Comparison of ENCODE assay signal across 8 cellular contexts in the genomic region with DNA sequence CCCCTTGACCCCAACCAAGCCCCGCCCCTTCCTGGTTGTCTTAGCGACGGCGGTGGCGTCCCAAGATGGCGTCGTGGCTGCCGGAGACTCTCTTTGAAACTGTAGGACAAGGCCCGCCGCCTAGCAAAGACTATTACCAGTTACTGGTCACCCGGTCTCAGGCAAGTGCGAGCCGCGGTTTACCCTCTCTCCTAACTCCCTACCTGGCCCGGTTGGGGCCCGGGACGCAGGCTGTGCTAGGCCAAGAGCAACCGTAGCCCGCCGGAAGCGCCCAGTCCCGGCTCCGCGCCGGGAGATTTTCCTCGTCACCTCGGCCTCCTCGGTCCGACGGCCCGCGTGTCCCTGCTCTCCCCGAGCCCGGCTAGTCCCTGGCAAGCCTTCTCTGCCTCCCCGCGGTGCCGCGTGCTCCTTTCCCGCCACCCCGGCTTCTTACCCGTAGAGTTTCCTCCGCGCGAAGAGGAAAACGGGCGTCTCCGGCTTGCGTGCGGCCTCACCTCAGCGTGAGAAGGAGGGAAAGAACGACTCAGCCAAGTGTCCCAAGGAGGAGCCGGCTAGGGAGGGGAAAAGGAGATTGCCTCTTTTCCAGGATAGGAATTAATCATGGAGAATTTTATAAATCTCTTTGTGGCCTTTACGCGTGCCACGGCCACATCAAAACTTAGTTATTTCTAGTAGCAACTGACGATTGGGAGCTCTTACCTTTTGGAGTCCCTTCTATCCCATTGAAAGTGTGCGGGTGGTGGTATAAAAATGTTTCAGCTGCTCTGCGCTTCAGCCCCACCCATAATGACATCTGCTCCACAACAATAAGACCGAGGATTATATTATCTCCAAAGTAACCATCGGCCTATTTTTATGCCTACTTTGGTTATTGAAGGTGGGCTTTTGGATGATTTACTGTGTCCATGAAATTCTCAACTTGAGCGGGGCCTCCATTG. TPM values are rescaled to one million over a fixed set of nuclear protein-coding genes. Genes with fewer than 3 reads are reported as not detected.
DNase-seq lines count a peak whose midpoint lies in the region; ATAC-seq and TF ChIP-seq lines count a peak whose summit lies in the region.

A gene with protein sequence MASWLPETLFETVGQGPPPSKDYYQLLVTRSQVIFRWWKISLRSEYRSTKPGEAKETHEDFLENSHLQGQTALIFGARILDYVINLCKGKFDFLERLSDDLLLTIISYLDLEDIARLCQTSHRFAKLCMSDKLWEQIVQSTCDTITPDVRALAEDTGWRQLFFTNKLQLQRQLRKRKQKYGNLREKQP (plus strand): TSS at position 55 of the 938 bp plus-strand sequence. CDS start 11 bp downstream, at position 66.

- in situ Hi-C loops in KBM-7 (cut with MboI; ENCODE audit: low pct_unique_long_range_greater_than_20kb, low sequenced_read_pairs) = no loop called here

- peaks cover 45% of the 10 kb centered on the region for H3K4me1 Mint-ChIP-seq in activated naive CD8-positive, alpha-beta T cell (ENCODE audit: low read depth)

- peaks cover 0 to 42% (median 30%) of the 10 kb centered on the region in 9 donors for H3K4me1 ChIP-seq in heart right ventricle
- H3K4me1 ChIP-seq in vagina = peaks cover 39% of the 10 kb centered on the region

- no peaks in the 10 kb centered on the region for H3K27me3 ChIP-seq in heart right ventricle
- no peaks in the 10 kb centered on the region for H3K27me3 ChIP-seq in vagina

- ATAC-seq in GM21737 (IDR thresholded peaks at IDR 0.05; ENCODE audit: unreplicated experiment) (peak; percentile 52), heart right ventricle (peak; percentile 80 to 90 (median 86))

- no peak for TF ChIP-seq POLR2A in vagina (IDR thresholded peaks at IDR 0.05)

- POLR2A ChIA-PET in RWPE1 (lab: Yijun Ruan, JAX; ENCODE audit: low non-redundant PET) = no interaction called here

- TF ChIP-seq CTCF in RWPE1 (conservative IDR thresholded peaks at IDR 0.05; ENCODE audit: low read depth) (no peak), heart right ventricle (IDR thresholded peaks at IDR 0.05) (no peak), vagina (IDR thresholded peaks at IDR 0.05) (no peak)

- H3K9me3 ChIP-seq in heart right ventricle = no peaks in the 10 kb centered on the region
- no peaks in the 10 kb centered on the region for H3K9me3 ChIP-seq in vagina

- H3K4me3 ChIP-seq in heart right ventricle (peak within 1 kb of the TSS; percentile 55 to 94 (median 81)), vagina (peak within 1 kb of the TSS; percentile 83)

- peak within 1 kb of the TSS; percentile 98 for H3K27ac Mint-ChIP-seq in activated naive CD8-positive, alpha-beta T cell

- WGBS in heart right ventricle, 2 donors = 1% methylated on average over 61 of the region's 61 CpGs

- CTCF ChIA-PET in RWPE1 (lab: Yijun Ruan, JAX) = no interaction called here

- H3K27ac ChIP-seq in RWPE1 (peak within 1 kb of the TSS; percentile 98), heart right ventricle (peak within 1 kb of the TSS; percentile 90 to 99 (median 98)), vagina (peak within 1 kb of the TSS; percentile 97)

- no peaks in the 10 kb centered on the region for H3K9me3 Mint-ChIP-seq in activated naive CD8-positive, alpha-beta T cell (ENCODE audit: low read depth)

- H3K36me3 Mint-ChIP-seq in activated naive CD8-positive, alpha-beta T cell = peaks cover 2% of the 10 kb centered on the region

- H3K36me3 ChIP-seq in heart right ventricle (peaks cover 0 to 14% (median 0%) of the 10 kb centered on the region in 9 donors), vagina (no peaks in the 10 kb centered on the region)

- DNase-seq in EH (ENCODE audit: low read depth) (peak; percentile 68), KBM-7 (peak; percentile 83), RWPE1 (ENCODE audit: low spot score) (peak; percentile 49), heart right ventricle (peak in 1 of 2 donors; percentile 86), putamen (ENCODE audit: low spot score) (peak; percentile 49), vagina (ENCODE audit: extremely low spot score in 2 of 2) (peak in 1 of 2 donors; percentile 98)

- H3K27me3 Mint-ChIP-seq in activated naive CD8-positive, alpha-beta T cell = no peaks in the 10 kb centered on the region

- H3K4me3 Mint-ChIP-seq in activated naive CD8-positive, alpha-beta T cell = peak within 1 kb of the TSS; percentile 97

- intact Hi-C loops in heart right ventricle (cut with DNase I) = loop anchor here in 7 of 10 donors (5.0 to 10.0 kb wide), 2 partner anchors 118 to 120 kb away; no protein-coding TSS in a partner anchor
- intact Hi-C loops in vagina (cut with DNase I) = no loop called here

RNA-seq across cellular contexts. Expression of the gene that starts here (rescaled TPM):
- 1 to 10 TPM in 8 of 10 donors, under 1 TPM in 2; 0.59 to 1.4 (median 1.2) TPM for total RNA-seq in heart right ventricle
- 1 to 10 TPM in 1 of 2 donors, under 1 TPM in 1; 0.15 to 1.1 TPM for polyA plus RNA-seq in heart right ventricle
- total RNA-seq in vagina = 1.7 TPM
